Comparison of ENCODE assay signal across 26 cellular contexts in the genomic region with DNA sequence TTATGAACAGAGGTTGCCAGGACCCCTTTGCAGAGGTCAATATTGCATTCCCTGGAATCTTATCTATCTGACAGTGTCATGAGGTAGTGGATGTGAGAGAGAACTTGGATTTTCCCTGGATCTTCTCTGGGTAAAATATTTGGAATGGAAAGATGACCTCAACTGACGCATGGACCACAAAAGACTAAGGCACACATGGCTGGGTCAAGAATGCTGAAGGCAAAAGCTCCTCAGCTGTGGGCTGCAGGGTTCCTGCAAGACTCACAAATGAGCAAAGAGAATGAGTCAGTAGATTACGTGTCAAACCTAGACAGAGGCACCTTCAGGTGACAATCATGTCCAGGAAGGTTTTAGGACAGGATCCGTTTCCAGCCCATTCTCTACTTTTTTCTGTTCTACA.
"Had no signal": no experiment of that assay in that cellular context is flagged by ENCODE, and none has a peak within 500 bp of the region (broad histone marks: within the 10 kb centered on the region; RNA-seq: fewer than 3 reads in every experiment).

No MANE protein-coding gene starts in this region.

- H3K9me3 ChIP-seq: body of pancreas, gastroesophageal sphincter, heart left ventricle, left ventricle myocardium inferior, uterus had no signal

- H3K4me3 ChIP-seq: body of pancreas, gastroesophageal sphincter, heart left ventricle, left ventricle myocardium inferior, lung, uterus had no signal

- DNase-seq: activated CD4-positive, alpha-beta T cell treated with anti-CD3 and anti-CD28 coated beads, Interleukin-2, amount 50 U/mL, for 1 hour; activated CD8-positive, alpha-beta T cell treated with anti-CD3 and anti-CD28 coated beads for 36 hours; activated T-cell treated with anti-CD3 and anti-CD28 coated beads, Interleukin-2, amount 50 U/mL, for 48 hours; body of pancreas; cortex of kidney; effector memory CD8-positive, alpha-beta T cell; heart left ventricle; hypothalamus; kidney glomerular epithelial cell; left ventricle myocardium inferior; mesendoderm; retina; small intestine; stimulated activated CD4-positive, alpha-beta T cell treated with anti-CD3 and anti-CD28 coated beads, Interleukin-4, amount 100 ng/mL, for 24 hours; stimulated activated naive CD8-positive, alpha-beta T cell treated with anti-CD3 and anti-CD28 coated beads, Interleukin-15, amount 100 ng/mL, for 72 hours; substantia nigra; T-helper 17 cell; T1000; uterus had no signal

- FAIRE-seq: endothelial cell of umbilical vein, small intestine had no signal

- H3K27ac ChIP-seq: body of pancreas, gastroesophageal sphincter, heart left ventricle, left ventricle myocardium inferior, uterus had no signal

- H3K36me3 ChIP-seq: gastroesophageal sphincter, heart left ventricle, left ventricle myocardium inferior, uterus had no signal

- H3K4me1 ChIP-seq: body of pancreas, gastroesophageal sphincter, heart left ventricle, left ventricle myocardium inferior, uterus had no signal

- H3K27me3 ChIP-seq: body of pancreas, gastroesophageal sphincter, heart left ventricle, uterus had no signal

- ATAC-seq: activated CD8-positive, alpha-beta T cell treated with anti-CD3 and anti-CD28 coated beads for 36 hours; body of pancreas; effector memory CD8-positive, alpha-beta T cell; gastroesophageal sphincter; heart left ventricle; natural killer cell treated with Interleukin-12 subunit alpha and Interleukin-12 subunit beta and Interleukin-15 and Interleukin-18, amount 100 ng/mL, for 72 hours; sciatic nerve; stimulated activated effector memory CD8-positive, alpha-beta T cell treated with anti-CD3 and anti-CD28 coated beads, Interleukin-12 subunit alpha, Interleukin-12 subunit beta, amount 100 ng/mL, for 72 hours; stimulated activated naive CD8-positive, alpha-beta T cell treated with anti-CD3 and anti-CD28 coated beads, Interleukin-15, amount 100 ng/mL, for 72 hours; T-helper 17 cell; WTC11 had no signal
